In genomic region chr6:16909599-16910360, GRCh38 we compare ENCODE assay signal across 1 cellular context.
TF ChIP-seq lines count a peak whose summit lies in the region.

No MANE protein-coding gene starts in this region.

TF ChIP-seq in SK-N-SH, 30 proteins besides CTCF, POLR2A, EP300 and RAD21 (continued from another document):
- TF ChIP-seq FOSL2 (IDR thresholded peaks at IDR 0.05; ENCODE audit: borderline replicate concordance, low read depth), result peak; percentile 82
- TF ChIP-seq TCF12 (IDR thresholded peaks at IDR 0.05), result peak; percentile 95
- TF ChIP-seq FOXJ3 (CRISPR knock-in tag; IDR thresholded peaks at IDR 0.05), result no peak
- no peak for TF ChIP-seq GABPA (IDR thresholded peaks at IDR 0.05; ENCODE audit: low read depth)
- TF ChIP-seq REST (IDR thresholded peaks at IDR 0.05; ENCODE audit: low read depth, low read length), result no peak; the same call in 1 of the 2 replicates
- TF ChIP-seq GATA2 (CRISPR knock-in tag; IDR thresholded peaks at IDR 0.05), result no peak
- TF ChIP-seq SMC3 (IDR thresholded peaks at IDR 0.05; ENCODE audit: low read depth, low read length), result no peak
- peak; percentile 50 for TF ChIP-seq ELF1 (IDR thresholded peaks at IDR 0.05)
- TF ChIP-seq EZH2phosphoT487 (IDR thresholded peaks at IDR 0.05; ENCODE audit: borderline replicate concordance, low read depth), result no peak
- TF ChIP-seq TEAD4 (IDR thresholded peaks at IDR 0.05; ENCODE audit: borderline replicate concordance, insufficient read depth), result peak; percentile 93
- TF ChIP-seq MAX (IDR thresholded peaks at IDR 0.05; ENCODE audit: low read depth), result peak; percentile 70
- no peak for TF ChIP-seq USF2 (IDR thresholded peaks at IDR 0.05; ENCODE audit: borderline replicate concordance, low read depth, low read length)
- TF ChIP-seq PBX3 (IDR thresholded peaks at IDR 0.05), result peak; percentile 93
- no peak for TF ChIP-seq CHD2 (IDR thresholded peaks at IDR 0.05; ENCODE audit: low read length, partially characterized antibody)
- TF ChIP-seq SIN3A (IDR thresholded peaks at IDR 0.05; ENCODE audit: borderline replicate concordance, low read depth, low read length), result no peak
- TF ChIP-seq NRF1 (IDR thresholded peaks at IDR 0.05; ENCODE audit: low read depth, low read length), result no peak
- TF ChIP-seq ZBTB33 (IDR thresholded peaks at IDR 0.05; ENCODE audit: borderline replicate concordance, low read depth), result peak; percentile 76; the same call in 1 of the 2 replicates
- no peak for TF ChIP-seq RFX5 (IDR thresholded peaks at IDR 0.05; ENCODE audit: low read length)
